In genomic region chr2:5472673-5473072, GRCh38 we compare ENCODE assay signal across 19 cellular contexts.
DNase-seq lines count a peak whose midpoint lies in the region; ATAC-seq and TF ChIP-seq lines count a peak whose summit lies in the region.
"Had no signal": no experiment of that assay in that cellular context is flagged by ENCODE, and none has a peak within 500 bp of the region (broad histone marks: within the 10 kb centered on the region; RNA-seq: fewer than 3 reads in every experiment).

No MANE protein-coding gene starts in this region.

- no peak for TF ChIP-seq CTCF in osteocyte (IDR thresholded peaks at IDR 0.05)

- no peak overlapping the region for H3K27ac Mint-ChIP-seq in osteocyte (ENCODE audit: unreplicated experiment)
- no peak overlapping the region for H3K27ac Mint-ChIP-seq in activated T-cell treated with anti-CD3 and anti-CD28 coated beads, Interleukin-2, amount 50 U/mL, for 24 hours
- H3K27ac Mint-ChIP-seq: CD4-positive, alpha-beta memory T cell had no signal

- H3K4me1 Mint-ChIP-seq in osteocyte (ENCODE audit: unreplicated experiment), result no peaks in the 10 kb centered on the region
- no peaks in the 10 kb centered on the region for H3K4me1 Mint-ChIP-seq in activated T-cell treated with anti-CD3 and anti-CD28 coated beads, Interleukin-2, amount 50 U/mL, for 24 hours (ENCODE audit: low read depth)
- H3K4me1 Mint-ChIP-seq: CD4-positive, alpha-beta memory T cell had no signal

- no peak for ATAC-seq in HG03439 (IDR thresholded peaks at IDR 0.05; ENCODE audit: unreplicated experiment)
- ATAC-seq: K562 had no signal

- H3K9me3 Mint-ChIP-seq in osteocyte (ENCODE audit: unreplicated experiment), result no peaks in the 10 kb centered on the region
- no peaks in the 10 kb centered on the region for H3K9me3 Mint-ChIP-seq in activated T-cell treated with anti-CD3 and anti-CD28 coated beads, Interleukin-2, amount 50 U/mL, for 24 hours

- no peak overlapping the region for H3K4me3 Mint-ChIP-seq in osteocyte (ENCODE audit: unreplicated experiment)
- no peak overlapping the region for H3K4me3 Mint-ChIP-seq in activated T-cell treated with anti-CD3 and anti-CD28 coated beads, Interleukin-2, amount 50 U/mL, for 24 hours
- H3K4me3 Mint-ChIP-seq: CD4-positive, alpha-beta memory T cell had no signal

- DNase-seq in NCI-H748 (lab: John Stamatoyannopoulos, UW; ENCODE audit: unreplicated experiment) (peak; percentile 27), NCI-H748 treated with DMSO at 0.1 percent for 48 hours (lab: John Stamatoyannopoulos, UW) (no peak), NCI-H510A (lab: John Stamatoyannopoulos, UW) (peak; percentile 27), SW480 (ENCODE audit: low spot score) (peak; percentile 87), osteocyte (ENCODE audit: extremely low spot score, unreplicated experiment) (peak; percentile 7)
- DNase-seq in activated T-cell treated with anti-CD3 and anti-CD28 coated beads, Interleukin-2, amount 50 U/mL, for 24 hours, result no peak
- DNase-seq: C1 segment of cervical spinal cord; Caco-2; CD4-positive, alpha-beta memory T cell; DMS79 treated with DMSO at 0.1 percent for 48 hours; Kasumi-1; NCI-H1694; NCI-H2029 treated with DMSO at 0.1 percent for 48 hours; NCI-H446; NCI-H526 treated with DMSO at 0.1 percent for 48 hours; Right ventricle myocardium superior; RPMI8226 had no signal

- no peaks in the 10 kb centered on the region for H3K27me3 Mint-ChIP-seq in osteocyte (ENCODE audit: unreplicated experiment)
- no peaks in the 10 kb centered on the region for H3K27me3 Mint-ChIP-seq in activated T-cell treated with anti-CD3 and anti-CD28 coated beads, Interleukin-2, amount 50 U/mL, for 24 hours
- H3K27me3 Mint-ChIP-seq: CD4-positive, alpha-beta memory T cell had no signal

- H3K36me3 Mint-ChIP-seq in osteocyte (ENCODE audit: unreplicated experiment), result no peaks in the 10 kb centered on the region
- no peaks in the 10 kb centered on the region for H3K36me3 Mint-ChIP-seq in activated T-cell treated with anti-CD3 and anti-CD28 coated beads, Interleukin-2, amount 50 U/mL, for 24 hours (ENCODE audit: low read depth)
- H3K36me3 Mint-ChIP-seq: CD4-positive, alpha-beta memory T cell had no signal

Comparison
In these comparisons a context has a peak if more than half of its experiments do, and no peak if none do; other contexts are left out.
1. DNase-seq: peak in NCI-H748 (single experiment), NCI-H510A (single experiment), SW480 (single experiment) and osteocyte (single experiment); none in NCI-H748 treated with DMSO at 0.1 percent for 48 hours (single experiment) and activated T-cell treated with anti-CD3 and anti-CD28 coated beads, Interleukin-2, amount 50 U/mL, for 24 hours (single experiment).